8 cellular contexts compared by ENCODE assay signal in genomic region chr2:86249176-86249842, GRCh38. TPM values are rescaled to one million over a fixed set of nuclear protein-coding genes. Genes with fewer than 3 reads are reported as not detected.
DNase-seq lines count a peak whose midpoint lies in the region; ATAC-seq and TF ChIP-seq lines count a peak whose summit lies in the region.

No MANE protein-coding gene starts in this region.

- H3K36me3 ChIP-seq in HEK293 (ENCODE audit: control insufficient read depth in 2 of 2, insufficient read depth in 1 of 2, low read length in 2 of 2) = no peaks in the 10 kb centered on the region

- H3K4me3 ChIP-seq in HEK293 (ENCODE audit: low read depth, low read length) (no peak overlapping the region), fibroblast of mammary gland (ENCODE audit: control insufficient read depth, low read depth, low read length) (no peak overlapping the region)

- DNase-seq in DMS79 treated with DMSO at 0.1 percent for 48 hours (lab: John Stamatoyannopoulos, UW) (peak; percentile 16), NCI-H446 treated with DMSO at 0.1 percent for 48 hours (lab: John Stamatoyannopoulos, UW) (peak; percentile 83), fibroblast of mammary gland (ENCODE audit: low read depth) (peak; percentile 93), HuH-7.5 (ENCODE audit: low spot score) (no peak), T-helper 9 cell (no peak), cerebellum (ENCODE audit: low spot score) (no peak)

- H3K9me3 ChIP-seq in HEK293 (ENCODE audit: control insufficient read depth, insufficient read depth, low read depth, low read length) = no peaks in the 10 kb centered on the region

- H3K4me1 ChIP-seq in HEK293 (ENCODE audit: control insufficient read depth, insufficient read depth, low read length) = no peaks in the 10 kb centered on the region

- CTCF ChIA-PET in HEK293 (lab: Yijun Ruan, JAX) = interaction anchor here (0.7 to 1.5 kb wide), 2 partner anchors 28 to 82 kb away, joined by 4 to 5 read pairs; no protein-coding TSS in a partner anchor

- no peak overlapping the region for H3K27ac ChIP-seq in HEK293 (ENCODE audit: extremely low read depth, low read depth, low read length)

- ATAC-seq in GM21381 (IDR thresholded peaks at IDR 0.05; ENCODE audit: unreplicated experiment) = no peak

- TF ChIP-seq CTCF in HEK293 (tag by site-specific recombination; IDR thresholded peaks at IDR 0.05) = no peak
- TF ChIP-seq CTCF in fibroblast of mammary gland (conservative IDR thresholded peaks at IDR 0.05; ENCODE audit: control insufficient read depth, insufficient read depth, low read depth, low read length) = no peak

- POLR2A ChIA-PET in HEK293 (lab: Yijun Ruan, JAX) = no interaction called here

TF ChIP-seq in HEK293, 187 proteins besides CTCF, POLR2A, EP300 and RAD21:
- TF ChIP-seq ZNF654 (tag by site-specific recombination; IDR thresholded peaks at IDR 0.05; ENCODE audit: low read depth) (no peak), ZNF692 (tag by site-specific recombination; IDR thresholded peaks at IDR 0.05) (0 out of 2 replicates have a peak, but pooled peaks have one; percentile 24), ZNF518A (tag by site-specific recombination; conservative IDR thresholded peaks at IDR 0.05; ENCODE audit: low read depth) (no peak)

RNA-seq across cellular contexts. Expression of gene MRPL35, which starts 50.1 kb away (rescaled TPM):
- 32.9 TPM for total RNA-seq in cerebellum

RNA-seq across cellular contexts. Expression of gene IMMT, which starts 54.0 kb away (rescaled TPM):
- 51.2 TPM for total RNA-seq in cerebellum

Comparison
In these comparisons a context has a peak if more than half of its experiments do, and no peak if none do; other contexts are left out.
1. DNase-seq: peak in DMS79 treated with DMSO at 0.1 percent for 48 hours (single experiment), NCI-H446 treated with DMSO at 0.1 percent for 48 hours (single experiment) and fibroblast of mammary gland (single experiment); none in HuH-7.5 (single experiment), T-helper 9 cell (single experiment) and cerebellum (single experiment).